ENCODE assay signal across 1 cellular context in the genomic region with DNA sequence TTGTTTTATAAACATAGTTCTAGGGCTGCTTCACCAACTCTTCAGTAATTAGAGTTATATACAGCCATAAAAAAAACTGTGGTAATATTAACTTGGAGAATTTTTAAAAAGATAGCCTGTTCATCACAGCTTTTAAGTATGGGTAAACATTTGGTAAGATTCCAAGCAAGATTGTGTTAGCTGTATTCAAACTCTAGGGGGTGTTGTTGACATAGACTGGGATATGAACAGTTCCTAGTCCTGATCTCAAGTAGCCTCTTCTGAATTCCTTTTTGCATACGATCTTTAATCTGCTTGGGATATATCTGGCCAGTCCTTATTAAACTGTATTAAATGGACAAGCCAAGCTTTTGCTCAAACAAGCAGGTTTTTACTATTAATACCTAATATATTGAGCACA.
TF ChIP-seq lines count a peak whose summit lies in the region.

No MANE protein-coding gene starts in this region.

TF ChIP-seq in GM23338, 12 proteins besides CTCF, POLR2A, EP300 and RAD21 (continued from another document):
- TF ChIP-seq, protein P1, sequence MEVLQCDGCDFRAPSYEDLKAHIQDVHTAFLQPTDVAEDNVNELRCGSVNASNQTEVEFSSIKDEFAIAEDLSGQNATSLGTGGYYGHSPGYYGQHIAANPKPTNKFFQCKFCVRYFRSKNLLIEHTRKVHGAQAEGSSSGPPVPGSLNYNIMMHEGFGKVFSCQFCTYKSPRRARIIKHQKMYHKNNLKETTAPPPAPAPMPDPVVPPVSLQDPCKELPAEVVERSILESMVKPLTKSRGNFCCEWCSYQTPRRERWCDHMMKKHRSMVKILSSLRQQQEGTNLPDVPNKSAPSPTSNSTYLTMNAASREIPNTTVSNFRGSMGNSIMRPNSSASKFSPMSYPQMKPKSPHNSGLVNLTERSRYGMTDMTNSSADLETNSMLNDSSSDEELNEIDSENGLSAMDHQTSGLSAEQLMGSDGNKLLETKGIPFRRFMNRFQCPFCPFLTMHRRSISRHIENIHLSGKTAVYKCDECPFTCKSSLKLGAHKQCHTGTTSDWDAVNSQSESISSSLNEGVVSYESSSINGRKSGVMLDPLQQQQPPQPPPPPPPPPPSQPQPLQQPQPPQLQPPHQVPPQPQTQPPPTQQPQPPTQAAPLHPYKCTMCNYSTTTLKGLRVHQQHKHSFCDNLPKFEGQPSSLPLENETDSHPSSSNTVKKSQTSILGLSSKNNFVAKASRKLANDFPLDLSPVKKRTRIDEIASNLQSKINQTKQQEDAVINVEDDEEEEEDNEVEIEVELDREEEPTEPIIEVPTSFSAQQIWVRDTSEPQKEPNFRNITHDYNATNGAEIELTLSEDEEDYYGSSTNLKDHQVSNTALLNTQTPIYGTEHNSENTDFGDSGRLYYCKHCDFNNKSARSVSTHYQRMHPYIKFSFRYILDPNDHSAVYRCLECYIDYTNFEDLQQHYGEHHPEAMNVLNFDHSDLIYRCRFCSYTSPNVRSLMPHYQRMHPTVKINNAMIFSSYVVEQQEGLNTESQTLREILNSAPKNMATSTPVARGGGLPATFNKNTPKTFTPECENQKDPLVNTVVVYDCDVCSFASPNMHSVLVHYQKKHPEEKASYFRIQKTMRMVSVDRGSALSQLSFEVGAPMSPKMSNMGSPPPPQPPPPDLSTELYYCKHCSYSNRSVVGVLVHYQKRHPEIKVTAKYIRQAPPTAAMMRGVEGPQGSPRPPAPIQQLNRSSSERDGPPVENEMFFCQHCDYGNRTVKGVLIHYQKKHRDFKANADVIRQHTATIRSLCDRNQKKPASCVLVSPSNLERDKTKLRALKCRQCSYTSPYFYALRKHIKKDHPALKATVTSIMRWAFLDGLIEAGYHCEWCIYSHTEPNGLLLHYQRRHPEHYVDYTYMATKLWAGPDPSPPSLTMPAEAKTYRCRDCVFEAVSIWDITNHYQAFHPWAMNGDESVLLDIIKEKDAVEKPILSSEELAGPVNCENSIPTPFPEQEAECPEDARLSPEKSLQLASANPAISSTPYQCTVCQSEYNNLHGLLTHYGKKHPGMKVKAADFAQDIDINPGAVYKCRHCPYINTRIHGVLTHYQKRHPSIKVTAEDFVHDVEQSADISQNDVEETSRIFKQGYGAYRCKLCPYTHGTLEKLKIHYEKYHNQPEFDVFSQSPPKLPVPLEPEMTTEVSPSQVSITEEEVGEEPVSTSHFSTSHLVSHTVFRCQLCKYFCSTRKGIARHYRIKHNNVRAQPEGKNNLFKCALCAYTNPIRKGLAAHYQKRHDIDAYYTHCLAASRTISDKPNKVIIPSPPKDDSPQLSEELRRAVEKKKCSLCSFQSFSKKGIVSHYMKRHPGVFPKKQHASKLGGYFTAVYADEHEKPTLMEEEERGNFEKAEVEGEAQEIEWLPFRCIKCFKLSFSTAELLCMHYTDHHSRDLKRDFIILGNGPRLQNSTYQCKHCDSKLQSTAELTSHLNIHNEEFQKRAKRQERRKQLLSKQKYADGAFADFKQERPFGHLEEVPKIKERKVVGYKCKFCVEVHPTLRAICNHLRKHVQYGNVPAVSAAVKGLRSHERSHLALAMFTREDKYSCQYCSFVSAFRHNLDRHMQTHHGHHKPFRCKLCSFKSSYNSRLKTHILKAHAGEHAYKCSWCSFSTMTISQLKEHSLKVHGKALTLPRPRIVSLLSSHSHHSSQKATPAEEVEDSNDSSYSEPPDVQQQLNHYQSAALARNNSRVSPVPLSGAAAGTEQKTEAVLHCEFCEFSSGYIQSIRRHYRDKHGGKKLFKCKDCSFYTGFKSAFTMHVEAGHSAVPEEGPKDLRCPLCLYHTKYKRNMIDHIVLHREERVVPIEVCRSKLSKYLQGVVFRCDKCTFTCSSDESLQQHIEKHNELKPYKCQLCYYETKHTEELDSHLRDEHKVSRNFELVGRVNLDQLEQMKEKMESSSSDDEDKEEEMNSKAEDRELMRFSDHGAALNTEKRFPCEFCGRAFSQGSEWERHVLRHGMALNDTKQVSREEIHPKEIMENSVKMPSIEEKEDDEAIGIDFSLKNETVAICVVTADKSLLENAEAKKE (CRISPR knock-in tag; IDR thresholded peaks at IDR 0.05): no peak
